ENCODE assay signal across 12 cellular contexts in the genomic region with DNA sequence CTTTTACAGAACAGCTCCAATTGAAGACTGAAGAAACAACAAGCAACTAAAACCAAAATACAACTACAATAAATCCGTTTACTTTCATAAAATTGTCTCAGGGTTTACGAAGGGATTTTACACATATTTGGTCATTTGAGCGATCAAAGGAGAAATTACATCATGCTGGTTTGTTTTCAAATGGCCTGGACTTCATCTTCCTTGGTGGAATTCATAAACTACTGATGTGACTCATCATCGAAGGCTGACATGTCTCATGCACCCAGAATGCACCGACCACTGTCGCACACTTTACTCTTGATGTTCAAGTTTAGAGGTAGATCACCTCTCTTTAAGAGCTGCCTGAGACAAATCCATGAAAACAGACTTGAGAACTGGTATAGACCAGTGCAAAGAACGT. TPM values are rescaled to one million over a fixed set of nuclear protein-coding genes. Genes with fewer than 3 reads are reported as not detected.
DNase-seq lines count a peak whose midpoint lies in the region; ATAC-seq and TF ChIP-seq lines count a peak whose summit lies in the region.
"Had no signal": no experiment of that assay in that cellular context is flagged by ENCODE, and none has a peak within 500 bp of the region (broad histone marks: within the 10 kb centered on the region; RNA-seq: fewer than 3 reads in every experiment).

No MANE protein-coding gene starts in this region.

- no peak for TF ChIP-seq POLR2A in GM18505 (IDR thresholded peaks at IDR 0.05; ENCODE audit: borderline replicate concordance, extremely low read depth, insufficient read depth, insufficient read length)

- H3K79me2 ChIP-seq in hepatocyte, result no peaks in the 10 kb centered on the region

- no peak overlapping the region for H3K9ac ChIP-seq in adipocyte (ENCODE audit: low read length)

- no peak overlapping the region for H2AFZ ChIP-seq in hepatocyte

- 73% methylated on average over 7 of the region's 7 CpGs for WGBS in hepatocyte (ENCODE audit: low lambda C conversion rate, missing lambda C conversion rate)

- H3K4me3 ChIP-seq in adipocyte (ENCODE audit: low read length) (no peak overlapping the region), hepatocyte (no peak overlapping the region)
- H3K4me3 ChIP-seq: mucosa of descending colon had no signal

- H3K36me3 ChIP-seq in adipocyte (ENCODE audit: control insufficient read depth, insufficient read depth, low read length, severe bottlenecking) (no peaks in the 10 kb centered on the region), hepatocyte (replicated peaks; ENCODE audit: insufficient read depth, low read depth) (no peaks in the 10 kb centered on the region)

- TF ChIP-seq CTCF in AG09319 (IDR thresholded peaks at IDR 0.05; ENCODE audit: low read depth, low read length) (no peak), hepatocyte (IDR thresholded peaks at IDR 0.05; ENCODE audit: poor library complexity) (no peak)

- H3K9me3 ChIP-seq in adipocyte (ENCODE audit: control insufficient read depth, low read length) (no peaks in the 10 kb centered on the region), hepatocyte (ENCODE audit: low read depth) (no peaks in the 10 kb centered on the region)
- H3K9me3 ChIP-seq: mucosa of descending colon had no signal

- H3K4me2 ChIP-seq in hepatocyte, result no peak overlapping the region

- H3K27me3 ChIP-seq in adipocyte (replicated peaks; ENCODE audit: control insufficient read depth, insufficient read depth, low read length), result no peaks in the 10 kb centered on the region
- H3K27me3 ChIP-seq in hepatocyte, result peaks cover 6% of the 10 kb centered on the region

- DNase-seq in AG09319 (ENCODE audit: extremely low read depth, low read depth), result peak; percentile 45
- DNase-seq in HS-5 (ENCODE audit: low read depth), result peak; percentile 64
- DNase-seq in adipocyte (ENCODE audit: low read depth), result peak; percentile 84
- peak; percentile 33 for DNase-seq in hepatocyte (ENCODE audit: low spot score)
- DNase-seq in activated CD4-positive, alpha-beta T cell treated with anti-CD3 and anti-CD28 coated beads for 48 hours, result no peak
- DNase-seq: activated T-cell treated with anti-CD3 and anti-CD28 coated beads, Interleukin-2, amount 50 U/mL, for 1 hour; Calu3; mucosa of descending colon; NCI-H1048 had no signal

- no peaks in the 10 kb centered on the region for H3K9me2 ChIP-seq in hepatocyte (replicated peaks; ENCODE audit: insufficient read depth)

- peaks cover 13% of the 10 kb centered on the region for H3K4me1 ChIP-seq in adipocyte (ENCODE audit: control insufficient read depth, insufficient read depth, low read length)
- H3K4me1 ChIP-seq in hepatocyte (ENCODE audit: insufficient read depth), result no peaks in the 10 kb centered on the region

- H3K27ac ChIP-seq in hepatocyte, result no peak overlapping the region

- ATAC-seq in GM18511 (IDR thresholded peaks at IDR 0.05; ENCODE audit: unreplicated experiment) (no peak), GM19397 (IDR thresholded peaks at IDR 0.05; ENCODE audit: unreplicated experiment) (no peak), GM18505 (IDR thresholded peaks at IDR 0.05; ENCODE audit: unreplicated experiment) (no peak)
- ATAC-seq: mucosa of descending colon had no signal

- H4K20me1 ChIP-seq in hepatocyte (ENCODE audit: insufficient read depth, poor library complexity, severe bottlenecking), result no peaks in the 10 kb centered on the region

RNA-seq across cellular contexts. Expression of gene PMAIP1, which starts 25.6 kb away (rescaled TPM):
- 7.7 and 8.5 TPM in 2 replicates for total RNA-seq in hepatocyte
- 9.0 and 10.2 TPM in 2 replicates for polyA plus RNA-seq in hepatocyte
